ENCODE assay signal across 8 cellular contexts in genomic region chr7:6530626-6531491, GRCh38. TPM values are rescaled to one million over a fixed set of nuclear protein-coding genes. Genes with fewer than 3 reads are reported as not detected.
A peak's percentile ranks its signal among the peaks of the same experiment; 100 is the strongest.
DNase-seq lines count a peak whose midpoint lies in the region; ATAC-seq and TF ChIP-seq lines count a peak whose summit lies in the region.

No MANE protein-coding gene starts in this region.

- H3K4me3 ChIP-seq in AG09309 (ENCODE audit: control insufficient read depth, low read depth, low read length) (peak overlapping the region; percentile 22), WERI-Rb-1 (ENCODE audit: low read depth, low read length) (peak overlapping the region; percentile 76), neural progenitor cell (peak overlapping the region; percentile 63), upper lobe of left lung (peak overlapping the region in 3 of 4 donors; percentile 28 to 39 (median 33))

- peaks cover 7% of the 10 kb centered on the region for H3K4me1 Mint-ChIP-seq in chondrocyte (ENCODE audit: low read depth)
- peaks cover 13% of the 10 kb centered on the region for H3K4me1 Mint-ChIP-seq in neural progenitor cell

- DNase-seq in AG09309 (ENCODE audit: low read depth) (no peak), WERI-Rb-1 (peak; percentile 67), chondrocyte (ENCODE audit: low spot score) (no peak), neural progenitor cell (ENCODE audit: low spot score) (peak; percentile 79), upper lobe of left lung (peak in 1 of 2 donors; percentile 89)

- H3K9me3 ChIP-seq in WERI-Rb-1 (ENCODE audit: severe bottlenecking) (no peaks in the 10 kb centered on the region), neural progenitor cell (ENCODE audit: low read depth) (no peaks in the 10 kb centered on the region), upper lobe of left lung (no peaks in the 10 kb centered on the region)

- no peak overlapping the region for H3K27ac ChIP-seq in WERI-Rb-1
- H3K27ac ChIP-seq in neural progenitor cell = no peak overlapping the region
- no peak overlapping the region for H3K27ac ChIP-seq in upper lobe of left lung

- H3K4me2 ChIP-seq in neural progenitor cell = peak overlapping the region; percentile 94

- H3K36me3 Mint-ChIP-seq in chondrocyte (ENCODE audit: low read depth) (peaks cover 3% of the 10 kb centered on the region), neural progenitor cell (no peaks in the 10 kb centered on the region)

- H3K27ac Mint-ChIP-seq in chondrocyte (ENCODE audit: unreplicated experiment) (no peak overlapping the region), neural progenitor cell (no peak overlapping the region)

- H3K4me1 ChIP-seq in neural progenitor cell = no peaks in the 10 kb centered on the region
- H3K4me1 ChIP-seq in upper lobe of left lung = peaks cover 12 to 21% (median 15%) of the 10 kb centered on the region in 4 donors

- TF ChIP-seq CTCF in AG09309 (IDR thresholded peaks at IDR 0.05; ENCODE audit: control insufficient read depth, insufficient read depth, low read depth, low read length, missing control alignments) (no peak), WERI-Rb-1 (IDR thresholded peaks at IDR 0.05; ENCODE audit: low read depth, low read length) (no peak), chondrocyte (IDR thresholded peaks at IDR 0.05) (no peak), neural progenitor cell (IDR thresholded peaks at IDR 0.05) (no peak), upper lobe of left lung (IDR thresholded peaks at IDR 0.05) (no peak)

- H3K27me3 Mint-ChIP-seq in chondrocyte (ENCODE audit: low read depth) (peaks cover 47% of the 10 kb centered on the region), neural progenitor cell (ENCODE audit: insufficient read depth, low read depth) (peaks cover 73% of the 10 kb centered on the region)

- WGBS in upper lobe of left lung, 2 donors = 3 to 10% methylated on average over 20 of the region's 74 CpGs

- H4K20me1 ChIP-seq in neural progenitor cell (ENCODE audit: low read depth) = peaks cover 5% of the 10 kb centered on the region

- H3K4me3 Mint-ChIP-seq in chondrocyte (ENCODE audit: unreplicated experiment) (peak overlapping the region; percentile 33), neural progenitor cell (peak overlapping the region; percentile 85)

- no peak for TF ChIP-seq POLR2A in upper lobe of left lung (IDR thresholded peaks at IDR 0.05)

- H3K9me3 Mint-ChIP-seq in chondrocyte (ENCODE audit: low read depth) = no peaks in the 10 kb centered on the region
- H3K9me3 Mint-ChIP-seq in neural progenitor cell = no peaks in the 10 kb centered on the region

- H3K36me3 ChIP-seq in WERI-Rb-1 (no peaks in the 10 kb centered on the region), neural progenitor cell (no peaks in the 10 kb centered on the region), upper lobe of left lung (no peaks in the 10 kb centered on the region)

- H3K9ac ChIP-seq in neural progenitor cell = no peak overlapping the region

- H3K27me3 ChIP-seq in WERI-Rb-1 (ENCODE audit: insufficient read depth, low read depth, severe bottlenecking) (peaks cover 3% of the 10 kb centered on the region), neural progenitor cell (peaks cover 100% of the 10 kb centered on the region), upper lobe of left lung (peaks cover 0 to 31% (median 16%) of the 10 kb centered on the region in 4 donors)

- ATAC-seq in GM21825 (IDR thresholded peaks at IDR 0.05; ENCODE audit: unreplicated experiment) (peak; percentile 45), upper lobe of left lung (ENCODE audit: low FRiP score in 2 of 2) (no peak), GM19328 (IDR thresholded peaks at IDR 0.05; ENCODE audit: unreplicated experiment) (no peak), GM18870 (IDR thresholded peaks at IDR 0.05; ENCODE audit: unreplicated experiment) (no peak)

- peaks cover 5% of the 10 kb centered on the region for H3F3A ChIP-seq in neural progenitor cell (ENCODE audit: low read depth)

- peak overlapping the region; percentile 98 for H2AFZ ChIP-seq in neural progenitor cell (replicated peaks)

- H3K79me2 ChIP-seq in neural progenitor cell (ENCODE audit: low read depth) = no peaks in the 10 kb centered on the region

- no peak for TF ChIP-seq EP300 in upper lobe of left lung (IDR thresholded peaks at IDR 0.05)

RNA-seq across cellular contexts. Expression of gene GRID2IP, which starts 20.4 kb away (rescaled TPM):
- total RNA-seq in chondrocyte (0.15 to 0.20 TPM in 2 of 3 replicates, not detected in the other), neural progenitor cell (ENCODE audit: low replicate concordance) (0.31 TPM in 1 of 2 replicates, not detected in the other), upper lobe of left lung (1 to 10 TPM in 2 of 6 donors, under 1 TPM in 3, not detected in 1; 0.30 to 1.3 (median 0.63) TPM)

RNA-seq across cellular contexts. Expression of gene ZDHHC4, which starts 46.4 kb away (rescaled TPM):
- total RNA-seq in chondrocyte (44.0 to 60.5 TPM (median 50.6 TPM) in 3 replicates), neural progenitor cell (ENCODE audit: low replicate concordance) (75.9 and 102 TPM in 2 replicates), upper lobe of left lung (10 to 100 TPM; 24.2 to 57.9 (median 48.4) TPM)

RNA-seq across cellular contexts. Expression of gene KDELR2, which starts 46.9 kb away (rescaled TPM):
- total RNA-seq in chondrocyte (303 to 382 TPM (median 312 TPM) in 3 replicates), neural progenitor cell (ENCODE audit: low replicate concordance) (73.4 and 87.6 TPM in 2 replicates), upper lobe of left lung (100 to 1,000 TPM in 1 of 6 donors, 10 to 100 TPM in 5; 35.6 to 120 (median 92.7) TPM)

RNA-seq across cellular contexts. Expression of gene INTS15, which starts 59.0 kb away (rescaled TPM):
- 30.0 to 32.5 TPM (median 31.3 TPM) in 3 replicates for total RNA-seq in chondrocyte
- 13.7 and 24.1 TPM in 2 replicates for total RNA-seq in neural progenitor cell (ENCODE audit: low replicate concordance)
- 10 to 100 TPM; 23.4 to 61.8 (median 35.4) TPM for total RNA-seq in upper lobe of left lung

Comparison
In these comparisons a context has a peak if more than half of its experiments do, and no peak if none do; other contexts are left out.
1. DNase-seq: peak in WERI-Rb-1 (single experiment) and neural progenitor cell (single experiment); none in AG09309 (single experiment) and chondrocyte (single experiment).
2. H3K4me3 ChIP-seq: peak in every context shown above with its lines; median percentile 76 in WERI-Rb-1; 63 in neural progenitor cell; 33 in upper lobe of left lung; 22 in AG09309.